ENCODE assay signal across 16 cellular contexts in the genomic region with DNA sequence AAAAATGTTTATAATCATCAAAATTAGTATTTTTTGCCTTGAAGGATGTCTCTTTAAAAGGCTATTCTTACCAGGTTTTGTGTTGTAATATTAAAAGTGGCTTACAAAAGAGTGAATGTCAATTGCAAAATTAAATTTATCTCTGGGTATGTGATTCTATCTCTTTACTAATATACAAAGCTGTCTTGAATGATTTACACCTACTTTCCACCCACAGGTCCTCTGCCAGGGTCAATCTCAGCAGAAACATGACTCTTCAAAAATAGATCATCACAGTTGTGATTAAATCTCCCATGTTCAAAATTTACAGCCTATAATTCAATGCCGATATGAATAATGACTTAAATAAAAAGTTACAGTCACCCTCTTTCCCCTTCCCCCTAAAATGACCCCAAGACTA.
"Had no signal": no experiment of that assay in that cellular context is flagged by ENCODE, and none has a peak within 500 bp of the region (broad histone marks: within the 10 kb centered on the region; RNA-seq: fewer than 3 reads in every experiment).

No MANE protein-coding gene starts in this region.

- H3K27ac Mint-ChIP-seq: activated T-helper 2 cell treated with anti-CD3 and anti-CD28 coated beads, Interferon-gamma antibody, Interleukin-2, Interleukin-4, amounts not matched to agents 10 μg/mL and 5 μg/mL and 100 μg/mL, durations not matched to agents 14 hours and 24 hours and 36 hours; dendritic cell treated with granulocyte-macrophage colony-stimulating factor and Interleukin-4, amounts not matched to agents 40 ng/mL and 50 ng/mL, for 4 days; progenitor cell of endocrine pancreas; stimulated activated naive B cell treated with anti-CD40 and anti-IgM and Interleukin-4, amounts not matched to agents 10 μg/mL and 1 μg/mL and 100 μg/mL, for 72 hours had no signal

- H3K9me3 ChIP-seq: left lung, right lobe of liver had no signal

- FAIRE-seq: endometrium had no signal

- H3K4me1 ChIP-seq: left lung, right lobe of liver had no signal

- H3K27me3 ChIP-seq: left lung, right lobe of liver had no signal

- H3K27me3 Mint-ChIP-seq: brain; dendritic cell treated with granulocyte-macrophage colony-stimulating factor and Interleukin-4, amounts not matched to agents 40 ng/mL and 50 ng/mL, for 4 days; progenitor cell of endocrine pancreas; stimulated activated naive B cell treated with anti-CD40 and anti-IgM and Interleukin-4, amounts not matched to agents 10 μg/mL and 1 μg/mL and 100 μg/mL, for 72 hours had no signal

- ATAC-seq: esophagus mucosa; right lobe of liver; stimulated activated naive B cell treated with anti-CD40 and anti-IgM and Interleukin-4, amounts not matched to agents 10 μg/mL and 1 μg/mL and 100 μg/mL, for 72 hours had no signal

- H3K27ac ChIP-seq: right lobe of liver had no signal

- H3K4me3 Mint-ChIP-seq: dendritic cell treated with granulocyte-macrophage colony-stimulating factor and Interleukin-4, amounts not matched to agents 40 ng/mL and 50 ng/mL, for 4 days; stimulated activated naive B cell treated with anti-CD40 and anti-IgM and Interleukin-4, amounts not matched to agents 10 μg/mL and 1 μg/mL and 100 μg/mL, for 72 hours had no signal

- H3K4me3 ChIP-seq: left lung, right lobe of liver had no signal

- DNase-seq: activated CD4-positive, alpha-beta T cell treated with anti-CD3 and anti-CD28 coated beads, Interleukin-2, amount 50 U/mL, for 1 hour; activated CD4-positive, CD25-positive, alpha-beta regulatory T cell; activated naive CD4-positive, alpha-beta T cell treated with anti-CD3 and anti-CD28 coated beads, Interleukin-2, amount 50 U/mL, for 16 hours; amniotic stem cell; left lung; mesendoderm; right lobe of liver; stimulated activated CD4-positive, alpha-beta T cell treated with anti-CD3 and anti-CD28 coated beads, Interleukin-2, amount 100 ng/mL, for 24 hours; stimulated activated naive B cell treated with anti-CD40 and anti-IgM and Interleukin-4, amounts not matched to agents 10 μg/mL and 1 μg/mL and 100 μg/mL, for 72 hours; substantia nigra had no signal

- H3K9me3 Mint-ChIP-seq: activated T-helper 2 cell treated with anti-CD3 and anti-CD28 coated beads, Interferon-gamma antibody, Interleukin-2, Interleukin-4, amounts not matched to agents 10 μg/mL and 5 μg/mL and 100 μg/mL, durations not matched to agents 14 hours and 24 hours and 36 hours; dendritic cell treated with granulocyte-macrophage colony-stimulating factor and Interleukin-4, amounts not matched to agents 40 ng/mL and 50 ng/mL, for 4 days; stimulated activated naive B cell treated with anti-CD40 and anti-IgM and Interleukin-4, amounts not matched to agents 10 μg/mL and 1 μg/mL and 100 μg/mL, for 72 hours had no signal

- H3K36me3 Mint-ChIP-seq: stimulated activated naive B cell treated with anti-CD40 and anti-IgM and Interleukin-4, amounts not matched to agents 10 μg/mL and 1 μg/mL and 100 μg/mL, for 72 hours had no signal

- H3K36me3 ChIP-seq: left lung, right lobe of liver had no signal

- H3K4me1 Mint-ChIP-seq: stimulated activated naive B cell treated with anti-CD40 and anti-IgM and Interleukin-4, amounts not matched to agents 10 μg/mL and 1 μg/mL and 100 μg/mL, for 72 hours had no signal
